Comparison of ENCODE assay signal across 19 cellular contexts in genomic region chr3:17190353-17191078, GRCh38.
A peak's percentile ranks its signal among the peaks of the same experiment; 100 is the strongest.
DNase-seq lines count a peak whose midpoint lies in the region; ATAC-seq and TF ChIP-seq lines count a peak whose summit lies in the region.
"Had no signal": no experiment of that assay in that cellular context is flagged by ENCODE, and none has a peak within 500 bp of the region (broad histone marks: within the 10 kb centered on the region; RNA-seq: fewer than 3 reads in every experiment).

No MANE protein-coding gene starts in this region.

- peaks cover 7% of the 10 kb centered on the region for H3K4me1 Mint-ChIP-seq in nephron progenitor cell

- DNase-seq in GDM1 (lab: John Stamatoyannopoulos, UW) (peak; percentile 26), Kasumi-1 (lab: John Stamatoyannopoulos, UW) (peak; percentile 89 to 93), globus pallidus (ENCODE audit: low spot score) (peak; percentile 46), nephron progenitor cell (no peak), GM19240 (ENCODE audit: insufficient read length, low spot score) (no peak), LoVo (ENCODE audit: low spot score) (no peak)
- DNase-seq: activated CD8-positive, alpha-beta memory T cell treated with anti-CD3 and anti-CD28 coated beads, Interleukin-2, amount 10 ng/mL, durations not matched to agents 7 days and 5 days; AML-193; central memory CD4-positive, alpha-beta T cell; foreskin melanocyte; NCI-H1105; NCI-H226; pancreas; stimulated activated CD4-positive, alpha-beta T cell treated with anti-CD3 and anti-CD28 coated beads, Interleukin-12 subunit alpha, Interleukin-12 subunit beta, amount 100 ng/mL, for 4 hours; testis had no signal

- peaks cover 4% of the 10 kb centered on the region for H3K27me3 Mint-ChIP-seq in nephron progenitor cell (ENCODE audit: low read depth, poor library complexity)
- H3K27me3 Mint-ChIP-seq: activated CD8-positive, alpha-beta memory T cell treated with anti-CD3 and anti-CD28 coated beads, Interleukin-2, amount 10 ng/mL, durations not matched to agents 7 days and 5 days had no signal

- no peak for TF ChIP-seq CTCF in nephron progenitor cell (IDR thresholded peaks at IDR 0.05)

- no peaks in the 10 kb centered on the region for H3K36me3 Mint-ChIP-seq in nephron progenitor cell (ENCODE audit: low read depth)
- H3K36me3 Mint-ChIP-seq: activated naive CD4-positive, alpha-beta T cell treated with anti-CD3 and anti-CD28 coated beads, Interleukin-2, amount 50 U/mL, for 72 hours; mesothelial cell of epicardium had no signal

- no peak overlapping the region for H3K4me3 Mint-ChIP-seq in nephron progenitor cell
- H3K4me3 Mint-ChIP-seq: activated CD8-positive, alpha-beta memory T cell treated with anti-CD3 and anti-CD28 coated beads, Interleukin-2, amount 10 ng/mL, durations not matched to agents 7 days and 5 days; mesothelial cell of epicardium had no signal

- H3K27ac Mint-ChIP-seq in nephron progenitor cell = peak overlapping the region; percentile 0
- H3K27ac Mint-ChIP-seq: activated CD8-positive, alpha-beta memory T cell treated with anti-CD3 and anti-CD28 coated beads, Interleukin-2, amount 10 ng/mL, durations not matched to agents 7 days and 5 days; mesothelial cell of epicardium had no signal

- no peaks in the 10 kb centered on the region for H3K9me3 Mint-ChIP-seq in nephron progenitor cell
- H3K9me3 Mint-ChIP-seq: activated naive CD4-positive, alpha-beta T cell treated with anti-CD3 and anti-CD28 coated beads, Interleukin-2, amount 50 U/mL, for 72 hours; mesothelial cell of epicardium had no signal

- ATAC-seq in GM18873 (IDR thresholded peaks at IDR 0.05; ENCODE audit: low FRiP score, unreplicated experiment) = no peak
- no peak for ATAC-seq in GM19035 (IDR thresholded peaks at IDR 0.05; ENCODE audit: unreplicated experiment)
- ATAC-seq: activated CD8-positive, alpha-beta memory T cell treated with anti-CD3 and anti-CD28 coated beads, Interleukin-2, amount 10 ng/mL, durations not matched to agents 7 days and 5 days; activated naive CD4-positive, alpha-beta T cell treated with anti-CD3 and anti-CD28 coated beads, Interleukin-2, amount 50 U/mL, for 72 hours had no signal

Comparison
In these comparisons a context has a peak if more than half of its experiments do, and no peak if none do; other contexts are left out.
1. DNase-seq: peak in GDM1 (single experiment), Kasumi-1 (2 of 2) and globus pallidus (single experiment); none in nephron progenitor cell (single experiment), GM19240 (single experiment) and LoVo (single experiment).